ENCODE assay signal across 12 cellular contexts in the genomic region with DNA sequence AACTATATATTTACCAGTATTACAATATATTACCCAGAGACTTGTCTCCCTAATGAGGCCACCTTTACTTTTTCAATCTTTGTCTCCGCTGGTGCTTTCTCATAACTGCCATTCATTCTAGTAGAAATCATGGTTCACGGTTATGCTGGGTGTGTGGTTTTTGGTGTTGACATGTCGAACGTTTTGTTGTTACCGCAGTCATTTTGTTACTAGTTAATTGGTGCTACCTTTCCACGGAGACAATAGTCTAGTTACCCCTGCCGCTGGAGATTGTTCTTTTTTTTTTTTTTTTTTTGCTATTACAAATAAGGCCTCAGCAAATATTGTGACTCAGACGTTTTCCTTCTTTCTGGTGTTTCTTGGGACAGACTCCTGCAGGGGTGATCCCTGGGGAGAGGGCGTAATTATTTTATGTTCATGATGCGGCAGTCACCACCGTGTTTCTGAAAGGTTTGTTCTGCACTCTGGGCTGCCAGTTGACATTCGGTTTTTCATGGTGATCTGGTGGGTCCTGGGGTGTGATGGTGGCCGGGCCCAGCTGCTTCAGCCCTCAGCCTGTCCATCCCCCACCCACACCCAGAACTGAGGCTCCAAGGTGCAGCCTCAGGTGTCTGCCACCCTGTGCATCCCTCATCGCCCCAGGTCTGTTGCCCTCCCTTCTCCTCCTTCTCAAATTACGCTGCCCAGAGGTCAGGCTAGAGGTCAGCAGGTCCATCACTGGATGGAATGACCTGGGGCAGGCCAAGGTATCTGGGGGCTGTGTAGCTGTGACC. TPM values are rescaled to one million over a fixed set of nuclear protein-coding genes. Genes with fewer than 3 reads are reported as not detected.
A peak's percentile ranks its signal among the peaks of the same experiment; 100 is the strongest.
DNase-seq lines count a peak whose midpoint lies in the region; ATAC-seq and TF ChIP-seq lines count a peak whose summit lies in the region.
"Had no signal": no experiment of that assay in that cellular context is flagged by ENCODE, and none has a peak within 500 bp of the region (broad histone marks: within the 10 kb centered on the region; RNA-seq: fewer than 3 reads in every experiment).

No MANE protein-coding gene starts in this region.

- TF ChIP-seq CTCF in fibroblast of the aortic adventitia (IDR thresholded peaks at IDR 0.05; ENCODE audit: insufficient read depth, low read length) (no peak), transverse colon (IDR thresholded peaks at IDR 0.05) (no peak)

- in situ Hi-C loops in transverse colon (cut with MboI; ENCODE audit: low pct_ligation_motif_present in 1 of 4, low pct_unique_long_range_greater_than_20kb in 1 of 4, low sequenced_read_pairs in 3 of 4), result no loop called here

- peaks cover 51% of the 10 kb centered on the region for H3K4me1 Mint-ChIP-seq in activated naive CD8-positive, alpha-beta T cell treated with anti-CD3 and anti-CD28 coated beads, Interleukin-2, amount 10 ng/mL, durations not matched to agents 7 days and 5 days
- peaks cover 28% of the 10 kb centered on the region for H3K4me1 Mint-ChIP-seq in activated naive CD8-positive, alpha-beta T cell treated with anti-CD3 and anti-CD28 coated beads for 36 hours
- H3K4me1 Mint-ChIP-seq in T-helper 1 cell treated with Interleukin-12 subunit alpha and Interleukin-12 subunit beta and Interleukin-4 antibody, amounts not matched to agents 30 μg/mL and 1 μg/mL, for 36 hours (ENCODE audit: low read depth), result peaks cover 42% of the 10 kb centered on the region

- no peaks in the 10 kb centered on the region for H3K27me3 ChIP-seq in transverse colon

- H3K4me3 Mint-ChIP-seq in activated naive CD8-positive, alpha-beta T cell treated with anti-CD3 and anti-CD28 coated beads, Interleukin-2, amount 10 ng/mL, durations not matched to agents 7 days and 5 days, result peak overlapping the region; percentile 62
- H3K4me3 Mint-ChIP-seq in activated naive CD8-positive, alpha-beta T cell treated with anti-CD3 and anti-CD28 coated beads for 36 hours, result no peak overlapping the region
- H3K4me3 Mint-ChIP-seq in T-helper 1 cell treated with Interleukin-12 subunit alpha and Interleukin-12 subunit beta and Interleukin-4 antibody, amounts not matched to agents 30 μg/mL and 1 μg/mL, for 36 hours, result peak overlapping the region; percentile 10

- no peaks in the 10 kb centered on the region for H3K27me3 Mint-ChIP-seq in activated naive CD8-positive, alpha-beta T cell treated with anti-CD3 and anti-CD28 coated beads, Interleukin-2, amount 10 ng/mL, durations not matched to agents 7 days and 5 days
- H3K27me3 Mint-ChIP-seq in activated naive CD8-positive, alpha-beta T cell treated with anti-CD3 and anti-CD28 coated beads for 36 hours, result no peaks in the 10 kb centered on the region
- H3K27me3 Mint-ChIP-seq in T-helper 1 cell treated with Interleukin-12 subunit alpha and Interleukin-12 subunit beta and Interleukin-4 antibody, amounts not matched to agents 30 μg/mL and 1 μg/mL, for 36 hours (ENCODE audit: low read depth), result no peaks in the 10 kb centered on the region

- ATAC-seq in activated naive CD8-positive, alpha-beta T cell treated with anti-CD3 and anti-CD28 coated beads, Interleukin-2, amount 10 ng/mL, durations not matched to agents 7 days and 5 days (ENCODE audit: low read depth), result peak; percentile 6
- ATAC-seq in GM18907 (IDR thresholded peaks at IDR 0.05; ENCODE audit: unreplicated experiment), result no peak
- no peak for ATAC-seq in HG03159 (IDR thresholded peaks at IDR 0.05; ENCODE audit: unreplicated experiment)

- TF ChIP-seq EP300 in transverse colon (IDR thresholded peaks at IDR 0.05; ENCODE audit: low read depth), result no peak

- no peaks in the 10 kb centered on the region for H3K9me3 Mint-ChIP-seq in activated naive CD8-positive, alpha-beta T cell treated with anti-CD3 and anti-CD28 coated beads, Interleukin-2, amount 10 ng/mL, durations not matched to agents 7 days and 5 days
- no peaks in the 10 kb centered on the region for H3K9me3 Mint-ChIP-seq in activated naive CD8-positive, alpha-beta T cell treated with anti-CD3 and anti-CD28 coated beads for 36 hours
- peaks cover 5% of the 10 kb centered on the region for H3K9me3 Mint-ChIP-seq in T-helper 1 cell treated with Interleukin-12 subunit alpha and Interleukin-12 subunit beta and Interleukin-4 antibody, amounts not matched to agents 30 μg/mL and 1 μg/mL, for 36 hours

- intact Hi-C loops in transverse colon (cut with DNase I; ENCODE audit: low total_unique reads), result no loop called here

- TF ChIP-seq POLR2A in transverse colon (IDR thresholded peaks at IDR 0.05), result no peak

- no peak for DNase-seq in activated naive CD8-positive, alpha-beta T cell treated with anti-CD3 and anti-CD28 coated beads, Interleukin-2, amount 10 ng/mL, durations not matched to agents 7 days and 5 days
- DNase-seq in activated naive CD8-positive, alpha-beta T cell treated with anti-CD3 and anti-CD28 coated beads for 36 hours, result no peak
- DNase-seq in fibroblast of the aortic adventitia (ENCODE audit: low read depth), result peak; percentile 11
- DNase-seq in transverse colon, result no peak
- DNase-seq in NCI-H2171 (lab: John Stamatoyannopoulos, UW), result no peak
- DNase-seq: glutamatergic neuron, NCI-H510A had no signal

- 63 to 65% methylated on average over 5 to 15 of the region's 15 CpGs for WGBS in transverse colon (ENCODE audit: low coverage in 1 of 2), 2 donors

- H3K27ac Mint-ChIP-seq in activated naive CD8-positive, alpha-beta T cell treated with anti-CD3 and anti-CD28 coated beads, Interleukin-2, amount 10 ng/mL, durations not matched to agents 7 days and 5 days, result peak overlapping the region; percentile 77
- H3K27ac Mint-ChIP-seq in activated naive CD8-positive, alpha-beta T cell treated with anti-CD3 and anti-CD28 coated beads for 36 hours, result no peak overlapping the region
- H3K27ac Mint-ChIP-seq in T-helper 1 cell treated with Interleukin-12 subunit alpha and Interleukin-12 subunit beta and Interleukin-4 antibody, amounts not matched to agents 30 μg/mL and 1 μg/mL, for 36 hours, result peak overlapping the region; percentile 43

- peaks cover 0 to 1% (median 0%) of the 10 kb centered on the region in 4 donors for H3K36me3 ChIP-seq in transverse colon

- H3K36me3 Mint-ChIP-seq in activated naive CD8-positive, alpha-beta T cell treated with anti-CD3 and anti-CD28 coated beads, Interleukin-2, amount 10 ng/mL, durations not matched to agents 7 days and 5 days, result peaks cover 13% of the 10 kb centered on the region
- H3K36me3 Mint-ChIP-seq in activated naive CD8-positive, alpha-beta T cell treated with anti-CD3 and anti-CD28 coated beads for 36 hours, result peaks cover under 1% of the 10 kb centered on the region
- peaks cover 7% of the 10 kb centered on the region for H3K36me3 Mint-ChIP-seq in T-helper 1 cell treated with Interleukin-12 subunit alpha and Interleukin-12 subunit beta and Interleukin-4 antibody, amounts not matched to agents 30 μg/mL and 1 μg/mL, for 36 hours (ENCODE audit: low read depth)

- H3K27ac ChIP-seq in transverse colon, result peak overlapping the region; percentile 9 to 72 (median 55)

- POLR2A ChIA-PET in activated naive CD8-positive, alpha-beta T cell treated with anti-CD3 and anti-CD28 coated beads, Interleukin-2, amount 10 ng/mL, durations not matched to agents 7 days and 5 days (lab: Charles Lee), result interaction anchor here (1.2 to 1.5 kb wide), 3 partner anchors 8 to 46 kb away, joined by 3 to 5 read pairs (median 4); no protein-coding TSS in a partner anchor

- no peak overlapping the region for H3K4me3 ChIP-seq in fibroblast of the aortic adventitia (ENCODE audit: low read depth, low read length)
- no peak overlapping the region for H3K4me3 ChIP-seq in transverse colon
- H3K4me3 ChIP-seq: SK-N-MC, smooth muscle cell had no signal

- H3K4me1 ChIP-seq in transverse colon, result peaks cover 37 to 66% (median 46%) of the 10 kb centered on the region in 4 donors

- no peaks in the 10 kb centered on the region for H3K9me3 ChIP-seq in transverse colon

RNA-seq across cellular contexts. Expression of gene LRP5, which starts 28.6 kb away (rescaled TPM):
- total RNA-seq in activated naive CD8-positive, alpha-beta T cell treated with anti-CD3 and anti-CD28 coated beads, Interleukin-2, amount 10 ng/mL, durations not matched to agents 7 days and 5 days, result 10 to 100 TPM; 22.3 to 23.3 TPM
- total RNA-seq in activated naive CD8-positive, alpha-beta T cell treated with anti-CD3 and anti-CD28 coated beads for 36 hours, result 10 to 100 TPM; 12.7 to 15.4 TPM
- total RNA-seq in fibroblast of the aortic adventitia (ENCODE audit: low replicate concordance) (3.3 and 8.3 TPM in 2 replicates), transverse colon (100 to 1,000 TPM in 1 of 4 donors, 10 to 100 TPM in 3; 72.6 to 138 (median 82.3) TPM)
